Comparison of ENCODE assay signal across 24 cellular contexts in the genomic region with DNA sequence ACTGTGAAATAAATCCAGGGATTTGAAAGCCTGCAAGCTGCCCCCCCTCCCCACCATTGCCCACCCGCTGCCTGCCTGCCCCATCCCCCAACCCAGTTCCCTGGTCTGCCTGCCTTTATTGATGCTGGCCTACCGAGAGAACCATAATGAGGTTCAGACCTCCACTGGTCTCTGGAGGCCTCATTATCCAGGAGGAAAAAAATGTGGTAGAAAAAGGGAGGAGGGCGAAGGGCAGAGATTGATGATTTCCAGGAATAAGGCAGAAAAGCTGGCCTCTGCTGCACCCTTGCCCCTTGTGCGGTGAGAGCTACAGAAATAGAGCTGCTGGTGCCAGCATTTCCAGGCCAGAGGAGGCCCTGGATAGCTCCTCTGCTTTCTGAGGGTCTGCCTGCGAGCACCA.
"Had no signal": no experiment of that assay in that cellular context is flagged by ENCODE, and none has a peak within 500 bp of the region (broad histone marks: within the 10 kb centered on the region; RNA-seq: fewer than 3 reads in every experiment).

No MANE protein-coding gene starts in this region.

- H3K27ac Mint-ChIP-seq: stimulated activated effector memory CD8-positive, alpha-beta T cell treated with anti-CD3 and anti-CD28 coated beads, Interleukin-12 subunit alpha, Interleukin-12 subunit beta, amount 100 ng/mL, for 72 hours had no signal

- H3K9me3 Mint-ChIP-seq: nephron; stimulated activated effector memory CD8-positive, alpha-beta T cell treated with anti-CD3 and anti-CD28 coated beads, Interleukin-12 subunit alpha, Interleukin-12 subunit beta, amount 100 ng/mL, for 72 hours had no signal

- H3K4me1 Mint-ChIP-seq: stimulated activated effector memory CD8-positive, alpha-beta T cell treated with anti-CD3 and anti-CD28 coated beads, Interleukin-12 subunit alpha, Interleukin-12 subunit beta, amount 100 ng/mL, for 72 hours had no signal

- H3K9me3 ChIP-seq: gastroesophageal sphincter, right atrium auricular region, suprapubic skin, thyroid gland, upper lobe of right lung, vagina had no signal

- H2AFZ ChIP-seq: hepatocyte had no signal

- H3K27ac ChIP-seq: gastroesophageal sphincter, hepatocyte, right atrium auricular region, suprapubic skin, thyroid gland, upper lobe of right lung, vagina had no signal

- H3K4me1 ChIP-seq: upper lobe of right lung had no signal

- H3K36me3 Mint-ChIP-seq: stimulated activated effector memory CD8-positive, alpha-beta T cell treated with anti-CD3 and anti-CD28 coated beads, Interleukin-12 subunit alpha, Interleukin-12 subunit beta, amount 100 ng/mL, for 72 hours had no signal

- H3K4me3 ChIP-seq: gastroesophageal sphincter, hepatocyte, lung, right atrium auricular region, suprapubic skin, thyroid gland, upper lobe of right lung, vagina had no signal

- H3K79me2 ChIP-seq: hepatocyte had no signal

- H3K4me3 Mint-ChIP-seq: stimulated activated effector memory CD8-positive, alpha-beta T cell treated with anti-CD3 and anti-CD28 coated beads, Interleukin-12 subunit alpha, Interleukin-12 subunit beta, amount 100 ng/mL, for 72 hours had no signal

- H3K27me3 ChIP-seq: gastroesophageal sphincter, hepatocyte, right atrium auricular region, suprapubic skin, thyroid gland, upper lobe of right lung, vagina had no signal

- H3K36me3 ChIP-seq: gastroesophageal sphincter, right atrium auricular region, suprapubic skin, thyroid gland, upper lobe of right lung, vagina had no signal

- DNase-seq: effector memory CD4-positive, alpha-beta T cell; foreskin fibroblast; head of caudate nucleus; kidney; left cardiac atrium; left ventricle myocardium superior; mesenchymal stem cell; midbrain; posterior cingulate gyrus; small intestine; stimulated activated CD4-positive, alpha-beta T cell treated with anti-CD3 and anti-CD28 coated beads, Interleukin-2, amount 100 ng/mL, for 48 hours; stimulated activated CD8-positive, alpha-beta memory T cell treated with anti-CD3 and anti-CD28 coated beads, Interleukin-4, amount 100 ng/mL, for 48 hours; stimulated activated naive CD8-positive, alpha-beta T cell treated with anti-CD3 and anti-CD28 coated beads, Interleukin-15, Interleukin-2, amounts not matched to agents 100 U/mL and 50 U/mL, for 24 hours; thyroid gland; upper lobe of right lung had no signal

- ATAC-seq: esophagus mucosa; gastroesophageal sphincter; left ventricle myocardium superior; stimulated activated effector memory CD8-positive, alpha-beta T cell treated with anti-CD3 and anti-CD28 coated beads, Interleukin-12 subunit alpha, Interleukin-12 subunit beta, amount 100 ng/mL, for 72 hours; stimulated activated naive CD8-positive, alpha-beta T cell treated with anti-CD3 and anti-CD28 coated beads, Interleukin-15, Interleukin-2, amounts not matched to agents 100 U/mL and 50 U/mL, for 24 hours had no signal

- H3K4me2 ChIP-seq: hepatocyte had no signal
